Comparison of ENCODE assay signal across 8 cellular contexts in genomic region chr11:2379471-2380174, GRCh38. TPM values are rescaled to one million over a fixed set of nuclear protein-coding genes. Genes with fewer than 3 reads are reported as not detected.
A peak's percentile ranks its signal among the peaks of the same experiment; 100 is the strongest.
DNase-seq lines count a peak whose midpoint lies in the region; ATAC-seq, FAIRE-seq and TF ChIP-seq lines count a peak whose summit lies in the region.

No MANE protein-coding gene starts in this region.

- peaks cover 41% of the 10 kb centered on the region for H3K79me2 ChIP-seq in PC-9 (ENCODE audit: low read depth)

- no peaks in the 10 kb centered on the region for H3K27me3 ChIP-seq in PC-9 (ENCODE audit: insufficient read depth, low read depth)

- FAIRE-seq in GM12892 (lab: Jason Lieb, UNC), result peak; percentile 36

- no peak for TF ChIP-seq CTCF in PC-9 (conservative IDR thresholded peaks at IDR 0.05)

- H3K9me2 ChIP-seq in PC-9 (ENCODE audit: insufficient read depth), result no peaks in the 10 kb centered on the region

- H3K4me1 ChIP-seq in PC-9 (replicated peaks; ENCODE audit: insufficient read depth), result 0 out of 2 replicates have a peak, but pooled peaks cover 5% of the 10 kb centered on the region

- POLR2A ChIA-PET in PC-9 (lab: Charles Lee; ENCODE audit: unreplicated experiment), result no interaction called here

- no peak overlapping the region for H3K4me2 ChIP-seq in PC-9

- intact Hi-C loops in left ventricle myocardium superior (cut with micrococcal nuclease), result no loop called here
- intact Hi-C loops in PC-9 (cut with micrococcal nuclease; ENCODE audit: unreplicated experiment), result no loop called here

- BruUV-seq in PC-9 (replicated peaks; lab: Mats Ljungman, UMichigan), result no TSS peak

- TF ChIP-seq POLR2A in GM12892 (IDR thresholded peaks at IDR 0.05; ENCODE audit: low read depth, low read length), result 0 out of 2 replicates have a peak, but pooled peaks have one; percentile 8

- no peaks in the 10 kb centered on the region for H3K9me3 ChIP-seq in PC-9 (ENCODE audit: insufficient read depth, low read depth)

- H3K4me3 ChIP-seq in skin epidermis (peak overlapping the region in 5 of 7 experiments; percentile 8 to 98 (median 90)), PC-9 (no peak overlapping the region)

- DNase-seq in GM12892 (ENCODE audit: insufficient read length) (no peak), left ventricle myocardium superior (peak; percentile 45), kidney glomerular epithelial cell (lab: John Stamatoyannopoulos, UW) (no peak), NCI-H526 treated with DMSO at 0.1 percent for 48 hours (lab: John Stamatoyannopoulos, UW) (no peak), PC-9 (no peak)

- no peak overlapping the region for H2AFZ ChIP-seq in PC-9

- ATAC-seq in left ventricle myocardium superior, result no peak
- ATAC-seq in HG03108 (IDR thresholded peaks at IDR 0.05; ENCODE audit: unreplicated experiment), result no peak

- no peaks in the 10 kb centered on the region for H3F3A ChIP-seq in PC-9 (ENCODE audit: insufficient read depth, low read depth)

- CTCF ChIA-PET in PC-9 (lab: Charles Lee), result no interaction called here

- H3K27ac ChIP-seq in adipose tissue (ENCODE audit: low read depth, low read length) (peak overlapping the region; percentile 21), skin epidermis (peak overlapping the region; percentile 3 to 100 (median 96)), PC-9 (no peak overlapping the region)

- WGBS in adipose tissue, 3 donors, result 51 to 69% (median 57%) methylated on average over 11 of the region's 11 CpGs

- H4K20me1 ChIP-seq in PC-9 (ENCODE audit: insufficient read depth), result peaks cover 27% of the 10 kb centered on the region

- no peaks in the 10 kb centered on the region for H3K36me3 ChIP-seq in PC-9 (ENCODE audit: low read depth)

RNA-seq across cellular contexts. Expression of gene CD81, which starts 2.5 kb away (rescaled TPM):
- polyA plus RNA-seq in GM12892 (2012; ENCODE audit: missing spikeins), result 121 TPM
- 1,000 to 10,000 TPM in 1 of 3 donors, 100 to 1,000 TPM in 2; 296 to 1,314 (median 632) TPM for polyA plus RNA-seq in adipose tissue
- total RNA-seq in left ventricle myocardium superior, result 653 TPM
- total RNA-seq in PC-9 (2021), result 180 and 231 TPM in 2 replicates

RNA-seq across cellular contexts. Expression of gene TSSC4, which starts 20.9 kb away (rescaled TPM):
- 10.4 TPM for polyA plus RNA-seq in GM12892 (2012; ENCODE audit: missing spikeins)
- polyA plus RNA-seq in adipose tissue, result 10 to 100 TPM; 21.0 to 58.0 (median 49.8) TPM
- 34.8 TPM for total RNA-seq in left ventricle myocardium superior
- 35.6 and 49.3 TPM in 2 replicates for total RNA-seq in PC-9 (2021)
